23 cellular contexts compared by ENCODE assay signal in genomic region chr1:209062863-209063262, GRCh38.
DNase-seq lines count a peak whose midpoint lies in the region; ATAC-seq and TF ChIP-seq lines count a peak whose summit lies in the region.
"Had no signal": no experiment of that assay in that cellular context is flagged by ENCODE, and none has a peak within 500 bp of the region (broad histone marks: within the 10 kb centered on the region; RNA-seq: fewer than 3 reads in every experiment).

No MANE protein-coding gene starts in this region.

- in situ Hi-C loops in GM13977 (cut with MboI; ENCODE audit: low pct_unique_long_range_greater_than_20kb, low sequenced_read_pairs, unreplicated experiment): no loop called here

- H3K9me3 Mint-ChIP-seq in activated naive CD8-positive, alpha-beta T cell treated with anti-CD3 and anti-CD28 coated beads for 36 hours: no peaks in the 10 kb centered on the region

- H3K4me1 Mint-ChIP-seq in activated naive CD8-positive, alpha-beta T cell treated with anti-CD3 and anti-CD28 coated beads for 36 hours: no peaks in the 10 kb centered on the region
- H3K4me1 Mint-ChIP-seq: CD4-positive, CD25-positive, alpha-beta regulatory T cell had no signal

- H3K36me3 Mint-ChIP-seq in activated naive CD8-positive, alpha-beta T cell treated with anti-CD3 and anti-CD28 coated beads for 36 hours: no peaks in the 10 kb centered on the region
- H3K36me3 Mint-ChIP-seq: CD4-positive, CD25-positive, alpha-beta regulatory T cell had no signal

- no peak overlapping the region for H3K4me3 Mint-ChIP-seq in activated naive CD8-positive, alpha-beta T cell treated with anti-CD3 and anti-CD28 coated beads for 36 hours
- H3K4me3 Mint-ChIP-seq: CD4-positive, CD25-positive, alpha-beta regulatory T cell; endodermal cell had no signal

- ATAC-seq in GM21390 (IDR thresholded peaks at IDR 0.05; ENCODE audit: unreplicated experiment) (peak; percentile 63), HG02884 (IDR thresholded peaks at IDR 0.05; ENCODE audit: unreplicated experiment) (peak; percentile 83), HG03565 (IDR thresholded peaks at IDR 0.05; ENCODE audit: unreplicated experiment) (peak; percentile 58)
- ATAC-seq: heart left ventricle, K562, sciatic nerve had no signal

- TF ChIP-seq CTCF in GM13977 (IDR thresholded peaks at IDR 0.05; ENCODE audit: extremely low read depth, insufficient read depth, missing control alignments): no peak

- no peak overlapping the region for H3K27ac Mint-ChIP-seq in activated naive CD8-positive, alpha-beta T cell treated with anti-CD3 and anti-CD28 coated beads for 36 hours
- H3K27ac Mint-ChIP-seq: CD4-positive, CD25-positive, alpha-beta regulatory T cell; endodermal cell had no signal

- DNase-seq in GM13977 (ENCODE audit: low spot score) (peak; percentile 17), DMS79 treated with DMSO at 0.1 percent for 48 hours (lab: John Stamatoyannopoulos, UW) (no peak), H4 (ENCODE audit: low spot score) (no peak), SHP77 treated with DMSO at 0.1 percent for 48 hours (lab: John Stamatoyannopoulos, UW) (no peak)
- no peak for DNase-seq in activated naive CD8-positive, alpha-beta T cell treated with anti-CD3 and anti-CD28 coated beads for 36 hours
- DNase-seq: activated CD4-positive, CD25-positive, alpha-beta regulatory T cell; CD4-positive, CD25-positive, alpha-beta regulatory T cell; DMS79; endodermal cell; heart left ventricle; mammary epithelial cell; MV-4-11; NCI-H524 treated with DMSO at 0.1 percent for 48 hours; OCI-M1; ovary; SJCRH30; T-helper 2 cell; uterus had no signal

- no peaks in the 10 kb centered on the region for H3K27me3 Mint-ChIP-seq in activated naive CD8-positive, alpha-beta T cell treated with anti-CD3 and anti-CD28 coated beads for 36 hours
- H3K27me3 Mint-ChIP-seq: CD4-positive, CD25-positive, alpha-beta regulatory T cell had no signal
